9 cellular contexts compared by ENCODE assay signal in genomic region chr1:207883104-207883651, GRCh38. TPM values are rescaled to one million over a fixed set of nuclear protein-coding genes. Genes with fewer than 3 reads are reported as not detected.
A peak's percentile ranks its signal among the peaks of the same experiment; 100 is the strongest.
DNase-seq lines count a peak whose midpoint lies in the region; ATAC-seq and TF ChIP-seq lines count a peak whose summit lies in the region.
"Had no signal": no experiment of that assay in that cellular context is flagged by ENCODE, and none has a peak within 500 bp of the region (broad histone marks: within the 10 kb centered on the region; RNA-seq: fewer than 3 reads in every experiment).

No MANE protein-coding gene starts in this region.

- TF ChIP-seq POLR2A in lower leg skin (IDR thresholded peaks at IDR 0.05), result no peak

- H3K36me3 ChIP-seq in PC-3 (ENCODE audit: low read depth, low read length), result no peaks in the 10 kb centered on the region
- H3K36me3 ChIP-seq in psoas muscle (ENCODE audit: insufficient read depth in 1 of 2, low read depth in 1 of 2), result no peaks in the 10 kb centered on the region

- POLR2A ChIA-PET in PC-3 (lab: Charles Lee; ENCODE audit: unreplicated experiment), result no interaction called here

- no peak for DNase-seq in PC-3
- DNase-seq in psoas muscle, result no peak
- no peak for DNase-seq in lower leg skin (ENCODE audit: low spot score in 2 of 2)
- DNase-seq in mucosa of gallbladder (ENCODE audit: low spot score), result no peak
- DNase-seq in NCI-H82 treated with DMSO at 0.1 percent for 48 hours (lab: John Stamatoyannopoulos, UW; ENCODE audit: unreplicated experiment), result no peak
- DNase-seq in DMS53 (lab: John Stamatoyannopoulos, UW), result no peak
- DNase-seq: NCI-H69 had no signal

- no peaks in the 10 kb centered on the region for H3K9me3 ChIP-seq in PC-3 (ENCODE audit: low read length)
- H3K9me3 ChIP-seq in psoas muscle, result no peaks in the 10 kb centered on the region

- H3K27me3 ChIP-seq in PC-3 (ENCODE audit: low read length) (no peaks in the 10 kb centered on the region), psoas muscle (ENCODE audit: insufficient read depth in 3 of 3, low read length in 2 of 3) (no peaks in the 10 kb centered on the region)

- intact Hi-C loops in PC-3 (cut with micrococcal nuclease), result no loop called here
- intact Hi-C loops in psoas muscle (cut with DNase I), result no loop called here
- intact Hi-C loops in lower leg skin (cut with DNase I; ENCODE audit: low total_unique reads), result no loop called here

- H3K4me2 ChIP-seq in PC-3 (ENCODE audit: low read length), result no peak overlapping the region

- no peaks in the 10 kb centered on the region for H3K9me2 ChIP-seq in PC-3 (replicated peaks; ENCODE audit: low read length)

- H3K4me1 ChIP-seq in PC-3 (ENCODE audit: insufficient read depth, low read length), result peaks cover 4% of the 10 kb centered on the region; the same call in 1 of the 2 replicates
- H3K4me1 ChIP-seq in psoas muscle, result peaks cover 4% of the 10 kb centered on the region

- no peaks in the 10 kb centered on the region for H3F3A ChIP-seq in PC-3 (ENCODE audit: low read length, unreplicated experiment)

- H4K20me1 ChIP-seq in PC-3 (ENCODE audit: low read length), result no peaks in the 10 kb centered on the region

- BruUV-seq in PC-3 (replicated peaks; lab: Mats Ljungman, UMichigan), result no TSS peak

- H2AFZ ChIP-seq in PC-3 (ENCODE audit: low read length), result 0 out of 2 replicates have a peak overlapping the region, but pooled peaks have one; percentile 20

- no peak overlapping the region for H3K4me3 ChIP-seq in PC-3 (ENCODE audit: low read length)
- no peak overlapping the region for H3K4me3 ChIP-seq in psoas muscle
- no peak overlapping the region for H3K4me3 ChIP-seq in lower leg skin (ENCODE audit: low read depth, poor library complexity, severe bottlenecking)

- 51 to 65% (median 63%) methylated on average over 5 of the region's 5 CpGs for WGBS in psoas muscle, 3 donors
- 66 to 69% methylated on average over 5 of the region's 5 CpGs for WGBS in lower leg skin, 2 donors

- TF ChIP-seq CTCF in PC-3 (conservative IDR thresholded peaks at IDR 0.05; ENCODE audit: low read depth, low read length), result no peak
- TF ChIP-seq CTCF in psoas muscle (IDR thresholded peaks at IDR 0.05), result no peak
- TF ChIP-seq CTCF in lower leg skin (IDR thresholded peaks at IDR 0.05), result no peak

- peak; percentile 68 for ATAC-seq in GM18868 (IDR thresholded peaks at IDR 0.05; ENCODE audit: unreplicated experiment)
- ATAC-seq in HG02571 (IDR thresholded peaks at IDR 0.05; ENCODE audit: unreplicated experiment), result peak; percentile 70
- ATAC-seq in PC-3, result no peak
- no peak for ATAC-seq in psoas muscle

- H3K27ac ChIP-seq in PC-3 (ENCODE audit: low read length) (no peak overlapping the region), psoas muscle (peak overlapping the region; percentile 11)

- no peak overlapping the region for H3K9ac ChIP-seq in PC-3 (ENCODE audit: low read length)

- CTCF ChIA-PET in PC-3 (lab: Charles Lee), result interaction anchor here (0.7 kb wide), 1 partner anchor 362 kb away, joined by 4 read pairs; no protein-coding TSS in a partner anchor

- H3K79me2 ChIP-seq in PC-3 (ENCODE audit: low read length), result no peaks in the 10 kb centered on the region

RNA-seq across cellular contexts. Expression of gene CD34, which starts 27.7 kb away (rescaled TPM):
- not detected in 2 replicates for total RNA-seq in PC-3 (2014; rRNA removed)
- 10 to 100 TPM; 15.7 to 61.1 (median 20.9) TPM for total RNA-seq in psoas muscle
- polyA plus RNA-seq in psoas muscle, result 10 to 100 TPM; 14.4 to 25.0 (median 21.1) TPM
- total RNA-seq in lower leg skin, result 10 to 100 TPM in 3 of 4 donors, 1 to 10 TPM in 1; 8.5 to 45.5 (median 26.0) TPM
- 23.2 TPM for total RNA-seq in mucosa of gallbladder

Comparison
In these comparisons a context has a peak if more than half of its experiments do, and no peak if none do; other contexts are left out.
1. ATAC-seq: peak in GM18868 (single experiment) and HG02571 (single experiment); none in PC-3 (single experiment) and psoas muscle (0 of 4).